In genomic region chr18:3451989-3452749, GRCh38 we compare ENCODE assay signal across 8 cellular contexts. TPM values are rescaled to one million over a fixed set of nuclear protein-coding genes. Genes with fewer than 3 reads are reported as not detected.
DNase-seq lines count a peak whose midpoint lies in the region; ATAC-seq and TF ChIP-seq lines count a peak whose summit lies in the region.

No MANE protein-coding gene starts in this region.

- H3K9ac ChIP-seq in DND-41 (ENCODE audit: low read depth, low read length): peak overlapping the region; percentile 74

- H3K27me3 ChIP-seq in DND-41 (ENCODE audit: insufficient read depth, low read length, poor library complexity) (no peaks in the 10 kb centered on the region), prostate gland (replicated peaks; ENCODE audit: insufficient read depth) (no peaks in the 10 kb centered on the region)

- H3K27ac ChIP-seq in DND-41 (ENCODE audit: low read length): peak overlapping the region; percentile 94
- H3K27ac ChIP-seq in prostate gland: peak overlapping the region; percentile 99

- H3K79me2 ChIP-seq in DND-41 (ENCODE audit: insufficient read depth, low read length): peaks cover 88% of the 10 kb centered on the region

- H3K4me3 ChIP-seq in DND-41 (ENCODE audit: low read depth in 1 of 2, low read length in 2 of 2): peak overlapping the region; percentile 76 to 77
- peak overlapping the region; percentile 67 to 91 for H3K4me3 ChIP-seq in prostate gland

- WGBS in prostate gland: under 1% methylated on average over 46 of the region's 53 CpGs

- peak overlapping the region; percentile 91 for H3K4me3 Mint-ChIP-seq in activated naive CD4-positive, alpha-beta T cell treated with anti-CD3 and anti-CD28 coated beads, Interleukin-2, amount 50 U/mL, for 24 hours

- ATAC-seq in DND-41 (ENCODE audit: insufficient read depth, low read depth): no peak
- no peak for ATAC-seq in HG03135 (IDR thresholded peaks at IDR 0.05; ENCODE audit: unreplicated experiment)
- ATAC-seq in HG02885 (IDR thresholded peaks at IDR 0.05; ENCODE audit: poor library complexity, unreplicated experiment): no peak

- DNase-seq in DND-41: peak; percentile 59
- peak; percentile 82 for DNase-seq in OCI-M1 (lab: John Stamatoyannopoulos, UW)
- DNase-seq in cardiac septum (ENCODE audit: low spot score): peak; percentile 82
- peak; percentile 82 for DNase-seq in prostate gland (ENCODE audit: low spot score)
- no peak for DNase-seq in NCI-H524 treated with DMSO at 0.1 percent for 48 hours (lab: John Stamatoyannopoulos, UW)

- no peaks in the 10 kb centered on the region for H3K9me3 Mint-ChIP-seq in activated naive CD4-positive, alpha-beta T cell treated with anti-CD3 and anti-CD28 coated beads, Interleukin-2, amount 50 U/mL, for 24 hours

- intact Hi-C loops in cardiac septum (cut with DNase I) (loop anchor here (5.0 to 10.0 kb wide), 3 partner anchors 190 to 477 kb away; partner anchors contain the start of gene MYL12B), prostate gland (cut with DNase I) (loop anchor here (1.0 to 5.0 kb wide), 3 partner anchors 142 to 170 kb away; no protein-coding TSS in a partner anchor)

- peaks cover 10% of the 10 kb centered on the region for H3K36me3 Mint-ChIP-seq in activated naive CD4-positive, alpha-beta T cell treated with anti-CD3 and anti-CD28 coated beads, Interleukin-2, amount 50 U/mL, for 24 hours

- H3K9me3 ChIP-seq in DND-41 (ENCODE audit: insufficient read depth, low read length, severe bottlenecking): no peaks in the 10 kb centered on the region
- H3K9me3 ChIP-seq in prostate gland: no peaks in the 10 kb centered on the region

- H3K27me3 Mint-ChIP-seq in activated naive CD4-positive, alpha-beta T cell treated with anti-CD3 and anti-CD28 coated beads, Interleukin-2, amount 50 U/mL, for 24 hours: no peaks in the 10 kb centered on the region

- H3K27ac Mint-ChIP-seq in activated naive CD4-positive, alpha-beta T cell treated with anti-CD3 and anti-CD28 coated beads, Interleukin-2, amount 50 U/mL, for 24 hours: peak overlapping the region; percentile 100

- TF ChIP-seq POLR2A in prostate gland (IDR thresholded peaks at IDR 0.05): peak; percentile 76

- TF ChIP-seq CTCF in DND-41 (IDR thresholded peaks at IDR 0.05; ENCODE audit: borderline replicate concordance, extremely low read depth, low read length, poor library complexity, severe bottlenecking) (peak; percentile 14), prostate gland (IDR thresholded peaks at IDR 0.05) (no peak)

- H3K4me1 ChIP-seq in DND-41 (ENCODE audit: insufficient read depth, low read length) (peaks cover 40% of the 10 kb centered on the region), prostate gland (replicated peaks) (peaks cover 11% of the 10 kb centered on the region)

- H3K4me2 ChIP-seq in DND-41 (ENCODE audit: insufficient read depth, low read length): peak overlapping the region; percentile 67

- peaks cover 59% of the 10 kb centered on the region for H3K4me1 Mint-ChIP-seq in activated naive CD4-positive, alpha-beta T cell treated with anti-CD3 and anti-CD28 coated beads, Interleukin-2, amount 50 U/mL, for 24 hours

- H4K20me1 ChIP-seq in DND-41 (ENCODE audit: insufficient read depth, low read length): peaks cover 35% of the 10 kb centered on the region

- H2AFZ ChIP-seq in DND-41 (ENCODE audit: low read depth, low read length): peak overlapping the region; percentile 53

- H3K36me3 ChIP-seq in DND-41 (ENCODE audit: insufficient read depth, low read length) (peaks cover 21% of the 10 kb centered on the region), prostate gland (no peaks in the 10 kb centered on the region)

RNA-seq across cellular contexts. Expression of gene TGIF1, which starts 2.2 kb away (rescaled TPM):
- total RNA-seq in cardiac septum (10.8 TPM), prostate gland (100 to 1,000 TPM; 124 to 151 TPM)

Comparison
In these comparisons a context has a peak if more than half of its experiments do, and no peak if none do; other contexts are left out.
1. RNA of gene TGIF1, which starts 2.2 kb away (total RNA-seq): 124 to 151 TPM in prostate gland; 10.8 TPM in cardiac septum (single experiment); every median in the first group is over 10 times any median in the second.